In genomic region chr16:67537636-67538591, GRCh38 we compare ENCODE assay signal across 1 cellular context.
TF ChIP-seq lines count a peak whose summit lies in the region.

No MANE protein-coding gene starts in this region.

TF ChIP-seq in HepG2, 621 proteins besides CTCF, POLR2A, EP300 and RAD21 (continued from another document and continues in another):
- TF ChIP-seq MAFK (conservative IDR thresholded peaks at IDR 0.05 in 1 of 2, IDR thresholded peaks at IDR 0.05 in 1 of 2; ENCODE audit: low read length in 2 of 2) (no peak), MTA3 (CRISPR knock-in tag; IDR thresholded peaks at IDR 0.05) (no peak), ZNF687 (CRISPR knock-in tag; IDR thresholded peaks at IDR 0.05) (peak; percentile 81), NONO (IDR thresholded peaks at IDR 0.05) (no peak), NONO (CRISPR knock-in tag; conservative IDR thresholded peaks at IDR 0.05) (peak; percentile 47), RARG (CRISPR knock-in tag; IDR thresholded peaks at IDR 0.05; ENCODE audit: low read depth) (no peak), ZNF609 (CRISPR knock-in tag; IDR thresholded peaks at IDR 0.05; ENCODE audit: borderline replicate concordance) (peak; percentile 46; the same call in 1 of the 2 replicates), KAT7 (CRISPR knock-in tag; IDR thresholded peaks at IDR 0.05; ENCODE audit: borderline replicate concordance) (no peak), JARID2 (CRISPR knock-in tag; IDR thresholded peaks at IDR 0.05; ENCODE audit: insufficient replicate concordance) (no peak), ZBTB34 (CRISPR knock-in tag; IDR thresholded peaks at IDR 0.05) (no peak), ZBTB44 (CRISPR knock-in tag; IDR thresholded peaks at IDR 0.05) (no peak), ZNF256 (CRISPR knock-in tag; conservative IDR thresholded peaks at IDR 0.05) (no peak), HMGXB4 (CRISPR knock-in tag; IDR thresholded peaks at IDR 0.05; ENCODE audit: borderline replicate concordance in 1 of 2, low read depth in 1 of 2) (peak; percentile 34 to 56; a peak in 3 of 4 replicates), PAXIP1 (CRISPR knock-in tag; conservative IDR thresholded peaks at IDR 0.05) (peak; percentile 51; the same call in 1 of the 2 replicates), PHF21A (CRISPR knock-in tag; IDR thresholded peaks at IDR 0.05) (peak; percentile 56; the same call in 1 of the 2 replicates), ISL2 (CRISPR knock-in tag; IDR thresholded peaks at IDR 0.05) (no peak), ZNF781 (CRISPR knock-in tag; IDR thresholded peaks at IDR 0.05; ENCODE audit: borderline replicate concordance, not compliant biosample characterization) (no peak), CBX2 (IDR thresholded peaks at IDR 0.05; ENCODE audit: low read depth, low read length) (no peak), CBX2 (CRISPR knock-in tag; IDR thresholded peaks at IDR 0.05; ENCODE audit: low read depth) (no peak), ZNF558 (CRISPR knock-in tag; IDR thresholded peaks at IDR 0.05; ENCODE audit: borderline replicate concordance) (no peak), GLI4 (CRISPR knock-in tag; IDR thresholded peaks at IDR 0.05; ENCODE audit: borderline replicate concordance) (no peak), ZNF792 (CRISPR knock-in tag; IDR thresholded peaks at IDR 0.05) (no peak), TEF (CRISPR knock-in tag; IDR thresholded peaks at IDR 0.05) (no peak), MTERF4 (CRISPR knock-in tag; IDR thresholded peaks at IDR 0.05) (no peak), NFYB (CRISPR knock-in tag; IDR thresholded peaks at IDR 0.05) (no peak), TP53 (CRISPR knock-in tag; conservative IDR thresholded peaks at IDR 0.05) (no peak), KLF9 (CRISPR knock-in tag; IDR thresholded peaks at IDR 0.05; ENCODE audit: low read depth) (no peak), ARID4A (CRISPR knock-in tag; IDR thresholded peaks at IDR 0.05; ENCODE audit: borderline replicate concordance) (peak; percentile 27; the same call in 1 of the 2 replicates)
